In genomic region chr2:203201426-203201825, GRCh38 we compare ENCODE assay signal across 25 cellular contexts.
"Had no signal": no experiment of that assay in that cellular context is flagged by ENCODE, and none has a peak within 500 bp of the region (broad histone marks: within the 10 kb centered on the region; RNA-seq: fewer than 3 reads in every experiment).

No MANE protein-coding gene starts in this region.

- H3K4me3 ChIP-seq: ascending aorta, body of pancreas, SJSA1 had no signal

- H3K27me3 ChIP-seq: ascending aorta, body of pancreas, SJSA1 had no signal

- H3K4me1 ChIP-seq: ascending aorta, body of pancreas, SJSA1 had no signal

- H3K27ac ChIP-seq: ascending aorta, body of pancreas, SJSA1 had no signal

- DNase-seq: activated B cell treated with CpG ODN at 0.5 μM for 24 hours; activated CD4-positive, alpha-beta T cell treated with anti-CD3 and anti-CD28 coated beads for 1 hour; activated CD4-positive, alpha-beta T cell treated with anti-CD3 and anti-CD28 coated beads, Interleukin-2, amount 10 ng/mL, durations not matched to agents 24 days and 14 days; activated CD4-positive, alpha-beta T cell treated with anti-CD3 and anti-CD28 coated beads, Interleukin-2, amount 50 U/mL, for 48 hours; activated CD8-positive, alpha-beta memory T cell treated with anti-CD3 and anti-CD28 coated beads, Interleukin-2, amount 10 ng/mL, durations not matched to agents 7 days and 5 days; activated effector memory CD4-positive, alpha-beta T cell treated with Interleukin-2 at 50 U/mL for 16 hours; activated naive CD4-positive, alpha-beta T cell; activated T-cell treated with anti-CD3 and anti-CD28 coated beads, Interleukin-2, amount 50 U/mL, for 24 hours; amniotic stem cell; body of pancreas; central memory CD4-positive, alpha-beta T cell; Kasumi-1; NCI-H146; NCI-H187 treated with DMSO at 0.1 percent for 48 hours; NCI-H2081 treated with DMSO at 0.1 percent for 48 hours; NCI-H2171 treated with DMSO at 0.1 percent for 48 hours; NCI-H510A treated with DMSO at 0.1 percent for 48 hours; NCI-H69; NK-92 treated with Interleukin-12 subunit alpha and Interleukin-12 subunit beta, amount 100 ng/mL, for 24 hours; PC-3; SHP77 had no signal

- H3K9me3 ChIP-seq: ascending aorta, body of pancreas, SJSA1 had no signal

- H3K36me3 ChIP-seq: SJSA1 had no signal

- FAIRE-seq: bronchial epithelial cell, RCC 7860 had no signal

- ATAC-seq: activated CD8-positive, alpha-beta memory T cell treated with anti-CD3 and anti-CD28 coated beads, Interleukin-2, amount 10 ng/mL, durations not matched to agents 7 days and 5 days; body of pancreas; PC-3 had no signal
